Comparison of ENCODE assay signal across 8 cellular contexts in the genomic region with DNA sequence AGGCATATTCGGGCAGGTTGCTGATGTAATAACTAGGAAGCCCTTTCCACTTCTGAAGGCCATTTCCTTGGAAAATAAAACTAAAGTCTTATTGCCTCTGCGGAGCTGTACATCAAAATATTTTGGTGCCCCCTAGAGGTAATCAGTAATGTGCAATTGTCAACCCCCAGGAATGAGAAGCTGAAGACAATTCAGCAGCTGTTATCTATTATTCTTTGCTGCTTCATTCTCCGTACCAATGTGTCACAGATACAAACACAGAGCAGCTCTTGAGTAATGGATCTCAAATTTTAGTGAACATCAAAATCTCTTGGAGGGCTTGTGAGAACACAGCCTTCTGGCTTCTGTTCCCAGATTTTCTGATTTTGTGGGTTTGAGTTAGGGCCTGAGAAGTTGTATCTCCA. TPM values are rescaled to one million over a fixed set of nuclear protein-coding genes. Genes with fewer than 3 reads are reported as not detected.
DNase-seq lines count a peak whose midpoint lies in the region; ATAC-seq and TF ChIP-seq lines count a peak whose summit lies in the region.

No MANE protein-coding gene starts in this region.

- in situ Hi-C loops in HAP-1 (cut with MboI; ENCODE audit: low sequenced_read_pairs): no loop called here

- DNase-seq in HAP-1 (ENCODE audit: low spot score in 2 of 2) (peak; percentile 42 to 64), NCI-H526 treated with DMSO at 0.1 percent for 48 hours (lab: John Stamatoyannopoulos, UW) (peak; percentile 69), cerebellar cortex (ENCODE audit: low spot score) (peak; percentile 44), mesothelial cell of epicardium (ENCODE audit: low spot score in 2 of 2, unreplicated experiment in 2 of 2) (no peak)
- no peak for DNase-seq in activated naive CD4-positive, alpha-beta T cell (lab: John Stamatoyannopoulos, UW)

- no peak overlapping the region for H3K4me3 ChIP-seq in HAP-1

- peaks cover 5% of the 10 kb centered on the region for H3K9me3 Mint-ChIP-seq in mesothelial cell of epicardium

- peaks cover 15% of the 10 kb centered on the region for H3K27me3 ChIP-seq in HAP-1 (ENCODE audit: low read depth)

- peaks cover 3% of the 10 kb centered on the region; the same call in 1 of the 2 replicates for H3K4me1 ChIP-seq in HAP-1

- no peak for ATAC-seq in esophagus mucosa
- no peak for ATAC-seq in HG03139 (IDR thresholded peaks at IDR 0.05; ENCODE audit: unreplicated experiment)

- H3K9me3 ChIP-seq in HAP-1: no peaks in the 10 kb centered on the region

- H3K4me3 Mint-ChIP-seq in mesothelial cell of epicardium: no peak overlapping the region

- TF ChIP-seq CTCF in C4-2B (conservative IDR thresholded peaks at IDR 0.05) (peak; percentile 76), mesothelial cell of epicardium (IDR thresholded peaks at IDR 0.05; ENCODE audit: unreplicated experiment) (peak; percentile 76)

- no peak overlapping the region for H3K27ac Mint-ChIP-seq in mesothelial cell of epicardium

- no peak overlapping the region for H3K27ac ChIP-seq in C4-2B

- peaks cover 4% of the 10 kb centered on the region for H3K27me3 Mint-ChIP-seq in mesothelial cell of epicardium (ENCODE audit: low read depth)

- peaks cover 31% of the 10 kb centered on the region for H3K4me1 Mint-ChIP-seq in mesothelial cell of epicardium

- no peaks in the 10 kb centered on the region for H3K36me3 ChIP-seq in HAP-1 (replicated peaks)

- peaks cover 3% of the 10 kb centered on the region for H3K36me3 Mint-ChIP-seq in mesothelial cell of epicardium

RNA-seq across cellular contexts. Expression of a gene that starts 3.5 kb away (rescaled TPM):
- total RNA-seq in mesothelial cell of epicardium (155 to 168 TPM (median 156 TPM) in 3 replicates), esophagus mucosa (2.5 TPM)

Comparison
In these comparisons a context has a peak if more than half of its experiments do, and no peak if none do; other contexts are left out.
1. DNase-seq: peak in HAP-1 (2 of 2), NCI-H526 treated with DMSO at 0.1 percent for 48 hours (single experiment) and cerebellar cortex (single experiment); none in mesothelial cell of epicardium (0 of 2) and activated naive CD4-positive, alpha-beta T cell (0 of 4).
2. RNA of a gene that starts 3.5 kb away (total RNA-seq): 155 to 168 TPM in mesothelial cell of epicardium; 2.5 TPM in esophagus mucosa (single experiment); every median in the first group is over 10 times any median in the second.